ENCODE assay signal across 1 cellular context in genomic region chr6:83430606-83431544, GRCh38.
TF ChIP-seq lines count a peak whose summit lies in the region.

ME1 (minus strand) TSS chr6:83431051; CDS start chr6:83430954, 97 bp downstream.

TF ChIP-seq in HEK293, 187 proteins besides CTCF, POLR2A, EP300 and RAD21 (continued from another document and continues in another):
- TF ChIP-seq, protein P1, sequence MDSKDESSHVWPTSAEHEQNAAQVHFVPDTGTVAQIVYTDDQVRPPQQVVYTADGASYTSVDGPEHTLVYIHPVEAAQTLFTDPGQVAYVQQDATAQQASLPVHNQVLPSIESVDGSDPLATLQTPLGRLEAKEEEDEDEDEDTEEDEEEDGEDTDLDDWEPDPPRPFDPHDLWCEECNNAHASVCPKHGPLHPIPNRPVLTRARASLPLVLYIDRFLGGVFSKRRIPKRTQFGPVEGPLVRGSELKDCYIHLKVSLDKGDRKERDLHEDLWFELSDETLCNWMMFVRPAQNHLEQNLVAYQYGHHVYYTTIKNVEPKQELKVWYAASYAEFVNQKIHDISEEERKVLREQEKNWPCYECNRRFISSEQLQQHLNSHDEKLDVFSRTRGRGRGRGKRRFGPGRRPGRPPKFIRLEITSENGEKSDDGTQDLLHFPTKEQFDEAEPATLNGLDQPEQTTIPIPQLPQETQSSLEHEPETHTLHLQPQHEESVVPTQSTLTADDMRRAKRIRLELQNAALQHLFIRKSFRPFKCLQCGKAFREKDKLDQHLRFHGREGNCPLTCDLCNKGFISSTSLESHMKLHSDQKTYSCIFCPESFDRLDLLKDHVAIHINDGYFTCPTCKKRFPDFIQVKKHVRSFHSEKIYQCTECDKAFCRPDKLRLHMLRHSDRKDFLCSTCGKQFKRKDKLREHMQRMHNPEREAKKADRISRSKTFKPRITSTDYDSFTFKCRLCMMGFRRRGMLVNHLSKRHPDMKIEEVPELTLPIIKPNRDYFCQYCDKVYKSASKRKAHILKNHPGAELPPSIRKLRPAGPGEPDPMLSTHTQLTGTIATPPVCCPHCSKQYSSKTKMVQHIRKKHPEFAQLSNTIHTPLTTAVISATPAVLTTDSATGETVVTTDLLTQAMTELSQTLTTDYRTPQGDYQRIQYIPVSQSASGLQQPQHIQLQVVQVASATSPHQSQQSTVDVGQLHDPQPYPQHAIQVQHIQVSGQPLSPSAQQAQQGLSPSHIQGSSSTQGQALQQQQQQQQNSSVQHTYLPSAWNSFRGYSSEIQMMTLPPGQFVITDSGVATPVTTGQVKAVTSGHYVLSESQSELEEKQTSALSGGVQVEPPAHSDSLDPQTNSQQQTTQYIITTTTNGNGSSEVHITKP (tag by site-specific recombination; IDR thresholded peaks at IDR 0.05): peak; percentile 88
- TF ChIP-seq ZNF37A (tag by site-specific recombination; IDR thresholded peaks at IDR 0.05): no peak
- TF ChIP-seq ZNF341 (tag by site-specific recombination; IDR thresholded peaks at IDR 0.05; ENCODE audit: low read depth): peak; percentile 81
- peak; percentile 61 for TF ChIP-seq KLF9 (tag by site-specific recombination; IDR thresholded peaks at IDR 0.05; ENCODE audit: low read depth)
- TF ChIP-seq ZNF555 (tag by site-specific recombination; conservative IDR thresholded peaks at IDR 0.05): no peak
- peak; percentile 57 for TF ChIP-seq ZBTB26 (tag by site-specific recombination; optimal IDR thresholded peaks at IDR 0.05)
- no peak for TF ChIP-seq ZSCAN18 (tag by site-specific recombination; IDR thresholded peaks at IDR 0.05)
- no peak for TF ChIP-seq ZNF747 (tag by site-specific recombination; IDR thresholded peaks at IDR 0.05)
- peak; percentile 63; the same call in 1 of the 2 replicates for TF ChIP-seq HOXC10 (CRISPR knock-in tag; IDR thresholded peaks at IDR 0.05)
- TF ChIP-seq GLI4 (tag by site-specific recombination; IDR thresholded peaks at IDR 0.05): 0 out of 2 replicates have a peak, but pooled peaks have one; percentile 9
- TF ChIP-seq TCF7L2 (IDR thresholded peaks at IDR 0.05; ENCODE audit: borderline replicate concordance, low read depth, low read length): no peak
- no peak for TF ChIP-seq ZNF670 (tag by site-specific recombination; IDR thresholded peaks at IDR 0.05; ENCODE audit: low read depth)
- no peak for TF ChIP-seq REPIN1 (tag by site-specific recombination; IDR thresholded peaks at IDR 0.05; ENCODE audit: low read depth)
- peak; percentile 88 for TF ChIP-seq ZNF423 (tag by site-specific recombination; IDR thresholded peaks at IDR 0.05)
- TF ChIP-seq SCRT2 (tag by site-specific recombination; IDR thresholded peaks at IDR 0.05): 0 out of 2 replicates have a peak, but pooled peaks have one; percentile 44
- peak; percentile 29 for TF ChIP-seq ZNF610 (tag by site-specific recombination; IDR thresholded peaks at IDR 0.05; ENCODE audit: borderline replicate concordance)
- TF ChIP-seq ZNF239 (tag by site-specific recombination; IDR thresholded peaks at IDR 0.05): no peak
- peak; percentile 76; the same call in 1 of the 2 replicates for TF ChIP-seq ZNF10 (tag by site-specific recombination; IDR thresholded peaks at IDR 0.05)
- TF ChIP-seq OVOL3 (tag by site-specific recombination; IDR thresholded peaks at IDR 0.05): no peak
- TF ChIP-seq ZBTB7A (tag by site-specific recombination; IDR thresholded peaks at IDR 0.05; ENCODE audit: low read depth): no peak
- TF ChIP-seq PRDM4 (tag by site-specific recombination; IDR thresholded peaks at IDR 0.05): 0 out of 2 replicates have a peak, but pooled peaks have one; percentile 9
- no peak for TF ChIP-seq ZNF175 (tag by site-specific recombination; IDR thresholded peaks at IDR 0.05)
- TF ChIP-seq ZNF768 (tag by site-specific recombination; IDR thresholded peaks at IDR 0.05): no peak
- TF ChIP-seq ZNF596 (tag by site-specific recombination; IDR thresholded peaks at IDR 0.05): 0 out of 2 replicates have a peak, but pooled peaks have one; percentile 17
- no peak for TF ChIP-seq ZNF510 (tag by site-specific recombination; IDR thresholded peaks at IDR 0.05; ENCODE audit: insufficient replicate concordance)
- 0 out of 2 replicates have a peak, but pooled peaks have one; percentile 20 for TF ChIP-seq ZNF24 (tag by site-specific recombination; IDR thresholded peaks at IDR 0.05)
- TF ChIP-seq ZNF558 (tag by site-specific recombination; IDR thresholded peaks at IDR 0.05): no peak
- TF ChIP-seq BCL6B (tag by site-specific recombination; IDR thresholded peaks at IDR 0.05): no peak
- no peak for TF ChIP-seq ZNF704 (tag by site-specific recombination; IDR thresholded peaks at IDR 0.05)
- TF ChIP-seq, protein P2, sequence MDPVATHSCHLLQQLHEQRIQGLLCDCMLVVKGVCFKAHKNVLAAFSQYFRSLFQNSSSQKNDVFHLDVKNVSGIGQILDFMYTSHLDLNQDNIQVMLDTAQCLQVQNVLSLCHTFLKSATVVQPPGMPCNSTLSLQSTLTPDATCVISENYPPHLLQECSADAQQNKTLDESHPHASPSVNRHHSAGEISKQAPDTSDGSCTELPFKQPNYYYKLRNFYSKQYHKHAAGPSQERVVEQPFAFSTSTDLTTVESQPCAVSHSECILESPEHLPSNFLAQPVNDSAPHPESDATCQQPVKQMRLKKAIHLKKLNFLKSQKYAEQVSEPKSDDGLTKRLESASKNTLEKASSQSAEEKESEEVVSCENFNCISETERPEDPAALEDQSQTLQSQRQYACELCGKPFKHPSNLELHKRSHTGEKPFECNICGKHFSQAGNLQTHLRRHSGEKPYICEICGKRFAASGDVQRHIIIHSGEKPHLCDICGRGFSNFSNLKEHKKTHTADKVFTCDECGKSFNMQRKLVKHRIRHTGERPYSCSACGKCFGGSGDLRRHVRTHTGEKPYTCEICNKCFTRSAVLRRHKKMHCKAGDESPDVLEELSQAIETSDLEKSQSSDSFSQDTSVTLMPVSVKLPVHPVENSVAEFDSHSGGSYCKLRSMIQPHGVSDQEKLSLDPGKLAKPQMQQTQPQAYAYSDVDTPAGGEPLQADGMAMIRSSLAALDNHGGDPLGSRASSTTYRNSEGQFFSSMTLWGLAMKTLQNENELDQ (tag by site-specific recombination; IDR thresholded peaks at IDR 0.05; ENCODE audit: low read depth): no peak
- TF ChIP-seq ZNF398 (tag by site-specific recombination; IDR thresholded peaks at IDR 0.05): peak; percentile 92
- no peak for TF ChIP-seq ZNF112 (tag by site-specific recombination; IDR thresholded peaks at IDR 0.05)
- TF ChIP-seq AEBP2 (tag by site-specific recombination; IDR thresholded peaks at IDR 0.05; ENCODE audit: borderline replicate concordance): 0 out of 2 replicates have a peak, but pooled peaks have one; percentile 3
- peak; percentile 99 for TF ChIP-seq EGR2 (tag by site-specific recombination; IDR thresholded peaks at IDR 0.05; ENCODE audit: low read depth)
- no peak for TF ChIP-seq ZSCAN23 (tag by site-specific recombination; IDR thresholded peaks at IDR 0.05)
- TF ChIP-seq ZNF132 (tag by site-specific recombination; IDR thresholded peaks at IDR 0.05; ENCODE audit: borderline replicate concordance): no peak
- TF ChIP-seq ZNF354C (tag by site-specific recombination; IDR thresholded peaks at IDR 0.05; ENCODE audit: borderline replicate concordance, low read depth): no peak
- peak; percentile 84 for TF ChIP-seq ZIC2 (tag by site-specific recombination; IDR thresholded peaks at IDR 0.05)
- peak; percentile 81 for TF ChIP-seq KLF17 (tag by site-specific recombination; IDR thresholded peaks at IDR 0.05)
- TF ChIP-seq SP2 (tag by site-specific recombination; IDR thresholded peaks at IDR 0.05): peak; percentile 68
- TF ChIP-seq ZNF701 (tag by site-specific recombination; IDR thresholded peaks at IDR 0.05): no peak
- TF ChIP-seq ZNF394 (tag by site-specific recombination; IDR thresholded peaks at IDR 0.05; ENCODE audit: borderline replicate concordance): peak; percentile 39; the same call in 1 of the 2 replicates
- TF ChIP-seq KLF1 (tag by site-specific recombination; IDR thresholded peaks at IDR 0.05): peak; percentile 63; the same call in 1 of the 2 replicates
- TF ChIP-seq KLF16 (tag by site-specific recombination; IDR thresholded peaks at IDR 0.05): peak; percentile 93
- no peak for TF ChIP-seq ZNF140 (tag by site-specific recombination; IDR thresholded peaks at IDR 0.05)
- no peak; the same call in 1 of the 2 replicates for TF ChIP-seq GLI2 (tag by site-specific recombination; IDR thresholded peaks at IDR 0.05; ENCODE audit: borderline replicate concordance, low read depth)
